In the genomic region with DNA sequence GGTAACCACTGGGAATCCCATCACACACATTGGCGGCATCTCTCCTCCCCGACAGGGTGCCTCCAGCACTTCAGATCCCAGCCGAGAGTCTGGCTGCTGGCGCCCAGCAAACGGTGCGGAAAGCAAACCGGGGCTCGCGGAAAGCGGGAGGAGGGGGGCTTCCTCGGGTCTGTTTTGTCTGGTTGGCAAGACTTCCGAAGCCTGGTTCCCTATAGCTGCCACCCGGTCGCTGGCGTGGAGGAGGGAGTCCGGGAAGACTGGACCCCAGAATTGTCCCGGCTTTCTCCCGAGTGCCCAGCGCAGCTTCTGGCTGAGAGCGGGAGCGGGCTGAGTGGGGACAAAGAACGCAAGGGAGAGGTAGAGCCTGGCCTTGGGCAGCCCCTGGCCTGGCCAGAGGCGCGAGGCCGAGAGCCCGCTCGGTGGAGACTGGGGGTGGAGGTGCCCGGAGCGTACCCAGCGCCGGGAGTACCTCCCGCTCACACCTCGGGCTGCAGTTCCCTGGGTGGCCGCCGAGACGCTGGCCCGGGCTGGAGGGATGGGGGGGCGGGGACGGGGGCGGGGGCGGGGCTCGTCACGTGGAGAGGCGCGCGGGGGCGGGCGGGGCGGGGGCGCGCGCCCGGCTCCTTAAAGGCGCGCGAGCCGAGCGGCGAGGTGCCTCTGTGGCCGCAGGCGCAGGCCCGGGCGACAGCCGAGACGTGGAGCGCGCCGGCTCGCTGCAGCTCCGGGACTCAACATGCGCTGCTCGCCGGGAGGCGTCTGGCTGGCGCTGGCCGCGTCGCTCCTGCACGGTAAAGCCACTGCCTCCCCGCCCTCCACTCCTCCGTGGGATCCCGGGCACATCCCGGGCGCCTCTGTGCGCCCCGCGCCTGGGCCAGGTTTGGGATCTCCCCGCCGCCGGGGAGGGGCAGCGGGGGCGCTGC, we compare ENCODE assay signal across 7 cellular contexts. TPM values are rescaled to one million over a fixed set of nuclear protein-coding genes. Genes with fewer than 3 reads are reported as not detected.
A peak's percentile ranks its signal among the peaks of the same experiment; 100 is the strongest.
DNase-seq lines count a peak whose midpoint lies in the region; ATAC-seq lines count a peak whose summit lies in the region.

A gene (plus strand): TSS at position 654 of the 920 bp plus-strand sequence. CDS start 80 bp downstream, at position 734.

- no peaks in the 10 kb centered on the region for H3K9me3 Mint-ChIP-seq in activated T-cell treated with anti-CD3 and anti-CD28 coated beads, Interleukin-2, amount 50 U/mL, for 24 hours

- peaks cover 10% of the 10 kb centered on the region for H3K4me1 Mint-ChIP-seq in activated T-cell treated with anti-CD3 and anti-CD28 coated beads, Interleukin-2, amount 50 U/mL, for 24 hours (ENCODE audit: low read depth)

- H3K36me3 Mint-ChIP-seq in activated T-cell treated with anti-CD3 and anti-CD28 coated beads, Interleukin-2, amount 50 U/mL, for 24 hours (ENCODE audit: low read depth) = no peaks in the 10 kb centered on the region

- H3K4me3 Mint-ChIP-seq in activated T-cell treated with anti-CD3 and anti-CD28 coated beads, Interleukin-2, amount 50 U/mL, for 24 hours = peak within 1 kb of the TSS; percentile 47

- peaks cover 66% of the 10 kb centered on the region for H3K27me3 Mint-ChIP-seq in activated T-cell treated with anti-CD3 and anti-CD28 coated beads, Interleukin-2, amount 50 U/mL, for 24 hours

- peak; percentile 14 for DNase-seq in ELR (ENCODE audit: low read depth)
- peak; percentile 43 to 53 for DNase-seq in NCI-H1930 (lab: John Stamatoyannopoulos, UW)
- DNase-seq in activated T-cell treated with anti-CD3 and anti-CD28 coated beads, Interleukin-2, amount 50 U/mL, for 24 hours = peak; percentile 34
- peak; percentile 18 to 84 (median 62) for DNase-seq in head of caudate nucleus
- peak; percentile 67 for DNase-seq in occipital lobe (lab: John Stamatoyannopoulos, UW)

- ATAC-seq in GM21786 (IDR thresholded peaks at IDR 0.05; ENCODE audit: unreplicated experiment) (peak; percentile 81), GM19452 (IDR thresholded peaks at IDR 0.05; ENCODE audit: unreplicated experiment) (no peak)

- H3K27ac Mint-ChIP-seq in activated T-cell treated with anti-CD3 and anti-CD28 coated beads, Interleukin-2, amount 50 U/mL, for 24 hours = no peak within 1 kb of the TSS

- intact Hi-C loops in head of caudate nucleus (cut with DNase I) = no loop called here

RNA-seq across cellular contexts. Expression of the gene that starts here (rescaled TPM):
- total RNA-seq in occipital lobe = 4.4 TPM

Comparison
In these comparisons a context has a peak if more than half of its experiments do, and no peak if none do; other contexts are left out.
1. DNase-seq: peak in every context shown above with its lines; median percentile 67 in occipital lobe; 62 in head of caudate nucleus; 48 in NCI-H1930; 34 in activated T-cell treated with anti-CD3 and anti-CD28 coated beads, Interleukin-2, amount 50 U/mL, for 24 hours; 14 in ELR.